ENCODE assay signal across 8 cellular contexts in genomic region chr19:1251233-1251502, GRCh38. TPM values are rescaled to one million over a fixed set of nuclear protein-coding genes. Genes with fewer than 3 reads are reported as not detected.
A peak's percentile ranks its signal among the peaks of the same experiment; 100 is the strongest.
DNase-seq lines count a peak whose midpoint lies in the region; ATAC-seq and TF ChIP-seq lines count a peak whose summit lies in the region.

No MANE protein-coding gene starts in this region.

- DNase-seq in Daoy (ENCODE audit: low read depth) (peak; percentile 82), Karpas-422 (no peak), astrocyte of the hippocampus (ENCODE audit: low read depth, low spot score) (peak; percentile 70), immature natural killer cell (no peak), stomach (peak; percentile 72), HuH-7 (ENCODE audit: low spot score) (no peak)

- peak overlapping the region; percentile 85 to 97 (median 95) for H3K27ac Mint-ChIP-seq in immature natural killer cell

- H3K9me3 ChIP-seq in Karpas-422 (ENCODE audit: low read length) (no peaks in the 10 kb centered on the region), stomach (no peaks in the 10 kb centered on the region)

- intact Hi-C loops in stomach (cut with DNase I; ENCODE audit: low total_unique reads): no loop called here

- no peak for TF ChIP-seq EP300 in stomach (IDR thresholded peaks at IDR 0.05)

- peaks cover 41 to 64% (median 50%) of the 10 kb centered on the region in 3 donors for H3K27me3 Mint-ChIP-seq in immature natural killer cell (ENCODE audit: low read depth in 3 of 3)

- H3K27me3 ChIP-seq in Karpas-422 (ENCODE audit: low read length) (no peaks in the 10 kb centered on the region), stomach (no peaks in the 10 kb centered on the region)

- H3K9me3 Mint-ChIP-seq in immature natural killer cell: no peaks in the 10 kb centered on the region

- ATAC-seq in HG03097 (IDR thresholded peaks at IDR 0.05; ENCODE audit: low FRiP score, unreplicated experiment): no peak
- no peak for ATAC-seq in activated CD4-positive, CD25-positive, alpha-beta regulatory T cell treated with anti-CD3 and anti-CD28 coated beads, Interleukin-2, amount 50 U/mL, for 24 hours

- H3K36me3 ChIP-seq in Karpas-422 (ENCODE audit: insufficient read depth, low read length): peaks cover 25% of the 10 kb centered on the region
- peaks cover 32 to 45% (median 39%) of the 10 kb centered on the region in 4 donors for H3K36me3 ChIP-seq in stomach

- H3K79me2 ChIP-seq in Karpas-422 (ENCODE audit: low read length): peaks cover 26% of the 10 kb centered on the region

- no peaks in the 10 kb centered on the region for H3K9me2 ChIP-seq in Karpas-422 (replicated peaks; ENCODE audit: insufficient read depth, low read length)

- H3K4me1 ChIP-seq in Karpas-422 (ENCODE audit: low read length): peaks cover 57% of the 10 kb centered on the region
- peaks cover 60 to 72% (median 66%) of the 10 kb centered on the region in 4 donors for H3K4me1 ChIP-seq in stomach

- H4K20me1 ChIP-seq in Karpas-422 (ENCODE audit: insufficient read depth, low read depth, low read length): peaks cover 28% of the 10 kb centered on the region

- H3K4me1 Mint-ChIP-seq in immature natural killer cell: peaks cover 12 to 21% of the 10 kb centered on the region in 2 donors

- 0 to 13% (median 2%) methylated on average over 5 to 11 of the region's 11 CpGs for WGBS in stomach, 5 donors

- H3K4me2 ChIP-seq in Karpas-422 (ENCODE audit: low read depth, low read length, poor library complexity, severe bottlenecking): peak overlapping the region; percentile 95

- H3K27ac ChIP-seq in Karpas-422 (ENCODE audit: low read length) (peak overlapping the region; percentile 97), stomach (peak overlapping the region; percentile 80 to 100 (median 100))

- H3K4me3 Mint-ChIP-seq in immature natural killer cell: peak overlapping the region; percentile 93 to 95 (median 94)

- no peak for TF ChIP-seq POLR2A in stomach (IDR thresholded peaks at IDR 0.05)

- H3K4me3 ChIP-seq in Karpas-422 (ENCODE audit: low read length): peak overlapping the region; percentile 92
- H3K4me3 ChIP-seq in stomach: peak overlapping the region; percentile 68 to 94 (median 84)

- H3K9ac ChIP-seq in Karpas-422 (ENCODE audit: low read length): peak overlapping the region; percentile 99

- peaks cover 0 to 23% (median 5%) of the 10 kb centered on the region in 3 donors for H3K36me3 Mint-ChIP-seq in immature natural killer cell

- TF ChIP-seq CTCF in stomach (IDR thresholded peaks at IDR 0.05): no peak

- H2AFZ ChIP-seq in Karpas-422 (ENCODE audit: low read length): no peak overlapping the region

RNA-seq across cellular contexts. Expression of gene MIDN, which starts 2.8 kb away (rescaled TPM):
- total RNA-seq in Daoy (2014; rRNA removed; shearing (Covaris generic)): 8.7 and 14.3 TPM in 2 replicates
- 21.4 and 40.5 TPM in 2 replicates for total RNA-seq in Karpas-422 (2014; rRNA removed; shearing (Covaris generic); ENCODE audit: low replicate concordance)
- polyA plus RNA-seq in immature natural killer cell (10 to 100 TPM in 2 of 3 donors, 1 to 10 TPM in 1; 4.9 to 16.0 (median 10.8) TPM), stomach (10 to 100 TPM; 17.0 to 29.2 (median 21.0) TPM)
- 100 to 1,000 TPM in 1 of 5 donors, 10 to 100 TPM in 4; 31.6 to 118 (median 54.6) TPM for total RNA-seq in stomach

RNA-seq across cellular contexts. Expression of gene ATP5F1D, which starts 9.6 kb away (rescaled TPM):
- 41.4 and 82.8 TPM in 2 replicates for total RNA-seq in Daoy (2014; rRNA removed; shearing (Covaris generic))
- 64.3 and 110 TPM in 2 replicates for total RNA-seq in Karpas-422 (2014; rRNA removed; shearing (Covaris generic); ENCODE audit: low replicate concordance)
- 100 to 1,000 TPM; 145 to 310 (median 303) TPM for polyA plus RNA-seq in immature natural killer cell
- total RNA-seq in stomach: 100 to 1,000 TPM in 2 of 5 donors, 10 to 100 TPM in 3; 26.4 to 905 (median 37.9) TPM
- 100 to 1,000 TPM; 355 to 508 (median 358) TPM for polyA plus RNA-seq in stomach

RNA-seq across cellular contexts. Expression of gene CBARP, which starts 13.4 kb away (rescaled TPM):
- 0.86 and 1.8 TPM in 2 replicates for total RNA-seq in Daoy (2014; rRNA removed; shearing (Covaris generic))
- total RNA-seq in Karpas-422 (2014; rRNA removed; shearing (Covaris generic); ENCODE audit: low replicate concordance): 1.6 and 4.1 TPM in 2 replicates
- polyA plus RNA-seq in immature natural killer cell (not detected), stomach (under 1 TPM in 2 of 3 donors, not detected in 1; 0.19 to 0.28 TPM)
- total RNA-seq in stomach: 1 to 10 TPM in 2 of 5 donors, not detected in 3; 1.3 to 8.9 TPM

RNA-seq across cellular contexts. Expression of gene CIRBP, which starts 18.0 kb away (rescaled TPM):
- 234 and 288 TPM in 2 replicates for total RNA-seq in Daoy (2014; rRNA removed; shearing (Covaris generic))
- total RNA-seq in Karpas-422 (2014; rRNA removed; shearing (Covaris generic); ENCODE audit: low replicate concordance): 141 and 291 TPM in 2 replicates
- polyA plus RNA-seq in immature natural killer cell (100 to 1,000 TPM; 146 to 246 (median 197) TPM), stomach (100 to 1,000 TPM; 307 to 686 (median 385) TPM)
- total RNA-seq in stomach: 100 to 1,000 TPM; 250 to 520 (median 327) TPM

RNA-seq across cellular contexts. Expression of gene FAM174C, which starts 24.2 kb away (rescaled TPM):
- total RNA-seq in Daoy (2014; rRNA removed; shearing (Covaris generic)): 59.0 and 104 TPM in 2 replicates
- total RNA-seq in Karpas-422 (2014; rRNA removed; shearing (Covaris generic); ENCODE audit: low replicate concordance): 32.7 and 68.1 TPM in 2 replicates
- polyA plus RNA-seq in immature natural killer cell (10 to 100 TPM; 50.5 to 98.4 (median 86.9) TPM), stomach (100 to 1,000 TPM in 1 of 3 donors, 10 to 100 TPM in 2; 75.8 to 102 (median 80.3) TPM)
- 100 to 1,000 TPM in 2 of 5 donors, 10 to 100 TPM in 2, 1 to 10 TPM in 1; 6.2 to 240 (median 23.7) TPM for total RNA-seq in stomach

Comparison
In these comparisons a context has a peak if more than half of its experiments do, and no peak if none do; other contexts are left out.
1. DNase-seq: peak in Daoy (single experiment), astrocyte of the hippocampus (single experiment) and stomach (single experiment); none in Karpas-422 (single experiment), immature natural killer cell (0 of 3) and HuH-7 (single experiment).